Comparison of ENCODE assay signal across 18 cellular contexts in genomic region chr13:103291693-103292572, GRCh38.
DNase-seq lines count a peak whose midpoint lies in the region; ATAC-seq and TF ChIP-seq lines count a peak whose summit lies in the region.
"Had no signal": no experiment of that assay in that cellular context is flagged by ENCODE, and none has a peak within 500 bp of the region (broad histone marks: within the 10 kb centered on the region; RNA-seq: fewer than 3 reads in every experiment).

No MANE protein-coding gene starts in this region.

- no peak overlapping the region for H3K4me3 ChIP-seq in H7 (ENCODE audit: insufficient read depth, low read depth, low read length)

- peaks cover 11% of the 10 kb centered on the region for H3K9me3 Mint-ChIP-seq in mesothelial cell of epicardium

- H3K27me3 Mint-ChIP-seq in mesothelial cell of epicardium (ENCODE audit: low read depth): no peaks in the 10 kb centered on the region

- no peaks in the 10 kb centered on the region for H3K36me3 ChIP-seq in H7 (replicated peaks; ENCODE audit: control insufficient read depth, insufficient read depth, low read length)

- no peak for TF ChIP-seq CTCF in mesothelial cell of epicardium (IDR thresholded peaks at IDR 0.05; ENCODE audit: unreplicated experiment)

- H3K4me3 Mint-ChIP-seq in mesothelial cell of epicardium: no peak overlapping the region
- H3K4me3 Mint-ChIP-seq: HFFc6 had no signal

- peak overlapping the region; percentile 94 for H3K27ac Mint-ChIP-seq in mesothelial cell of epicardium
- H3K27ac Mint-ChIP-seq: activated naive CD4-positive, alpha-beta T cell treated with anti-CD3 and anti-CD28 coated beads, Interleukin-2, amount 50 U/mL, for 72 hours; HFFc6 had no signal

- ATAC-seq in GM18907 (IDR thresholded peaks at IDR 0.05; ENCODE audit: unreplicated experiment): peak; percentile 74
- ATAC-seq: activated naive CD4-positive, alpha-beta T cell treated with anti-CD3 and anti-CD28 coated beads, Interleukin-2, amount 50 U/mL, for 72 hours; left ventricle myocardium superior had no signal

- peaks cover 63% of the 10 kb centered on the region for H3K4me1 Mint-ChIP-seq in mesothelial cell of epicardium

- H3K36me3 Mint-ChIP-seq in mesothelial cell of epicardium: peaks cover 5% of the 10 kb centered on the region

- DNase-seq in H7 (peak; percentile 18), NCI-H69 (lab: John Stamatoyannopoulos, UW) (peak; percentile 53), mesothelial cell of epicardium (ENCODE audit: low spot score in 2 of 2, unreplicated experiment in 2 of 2) (no peak), amygdala (lab: John Stamatoyannopoulos, UW) (no peak), HPDE6-E6E7 (ENCODE audit: extremely low spot score) (no peak), COR-L47 (lab: John Stamatoyannopoulos, UW) (no peak), GM03348 (ENCODE audit: low spot score) (no peak)
- DNase-seq: activated CD4-positive, alpha-beta T cell treated with anti-CD3 and anti-CD28 coated beads for 48 hours; caudate nucleus; DND-41; HFFc6; left ventricle myocardium superior; MM.1S; NCI-H2107; SIG-M5; stimulated activated CD4-positive, alpha-beta T cell treated with anti-CD3 and anti-CD28 coated beads, Interleukin-15, amount 100 ng/mL, for 24 hours had no signal

- no peaks in the 10 kb centered on the region for H3K27me3 ChIP-seq in H7 (ENCODE audit: control insufficient read depth, insufficient read depth, low read length)

Comparison
In these comparisons a context has a peak if more than half of its experiments do, and no peak if none do; other contexts are left out.
1. DNase-seq: peak in H7 (single experiment) and NCI-H69 (single experiment); none in mesothelial cell of epicardium (0 of 2), amygdala (0 of 56), HPDE6-E6E7 (single experiment), COR-L47 (single experiment) and GM03348 (single experiment).